In genomic region chr17:68199837-68200688, GRCh38 we compare ENCODE assay signal across 8 cellular contexts. TPM values are rescaled to one million over a fixed set of nuclear protein-coding genes. Genes with fewer than 3 reads are reported as not detected.
A peak's percentile ranks its signal among the peaks of the same experiment; 100 is the strongest.
DNase-seq lines count a peak whose midpoint lies in the region; TF ChIP-seq lines count a peak whose summit lies in the region.

No MANE protein-coding gene starts in this region.

- H3K4me2 ChIP-seq in parathyroid adenoma (ENCODE audit: low read length): peak overlapping the region; percentile 65

- H3K27ac ChIP-seq in duodenal mucosa (ENCODE audit: low read depth, low read length) (no peak overlapping the region), parathyroid adenoma (no peak overlapping the region)

- peaks cover 7% of the 10 kb centered on the region; the same call in 1 of the 2 replicates for H3K4me1 ChIP-seq in ES-I3 (ENCODE audit: insufficient read depth, low read length)
- peaks cover 10 to 41% of the 10 kb centered on the region in 2 donors for H3K4me1 ChIP-seq in duodenal mucosa (ENCODE audit: control insufficient read depth in 1 of 2, insufficient read depth in 2 of 2, low read length in 2 of 2)
- H3K4me1 ChIP-seq in parathyroid adenoma: no peaks in the 10 kb centered on the region

- peak overlapping the region; percentile 65 for H2AFZ ChIP-seq in parathyroid adenoma

- no peaks in the 10 kb centered on the region for H3K9me3 ChIP-seq in ES-I3 (ENCODE audit: control insufficient read depth, insufficient read depth, low read length)
- no peaks in the 10 kb centered on the region for H3K9me3 ChIP-seq in duodenal mucosa (ENCODE audit: control insufficient read depth in 1 of 2, low read length in 2 of 2)
- H3K9me3 ChIP-seq in parathyroid adenoma (ENCODE audit: control insufficient read depth, low read length): no peaks in the 10 kb centered on the region

- peaks cover 43 to 55% of the 10 kb centered on the region in 2 donors for H3K27me3 ChIP-seq in duodenal mucosa (ENCODE audit: control insufficient read depth in 1 of 2, insufficient read depth in 2 of 2, low read length in 2 of 2)
- H3K27me3 ChIP-seq in parathyroid adenoma (ENCODE audit: control insufficient read depth, insufficient read depth, low read length): peaks cover 3% of the 10 kb centered on the region

- DNase-seq in NCI-H69 (lab: John Stamatoyannopoulos, UW): peak; percentile 48
- no peak for DNase-seq in HCEC 1CT
- DNase-seq in DMS153 treated with DMSO at 0.1 percent for 48 hours (lab: John Stamatoyannopoulos, UW; ENCODE audit: unreplicated experiment): no peak
- DNase-seq in H4 (ENCODE audit: low spot score): no peak
- DNase-seq in mucosa of gallbladder (ENCODE audit: low spot score): no peak

- H3K36me3 ChIP-seq in ES-I3 (ENCODE audit: insufficient read depth, low read length) (no peaks in the 10 kb centered on the region), duodenal mucosa (ENCODE audit: control insufficient read depth in 1 of 2, insufficient read depth in 2 of 2, low read length in 2 of 2) (no peaks in the 10 kb centered on the region), parathyroid adenoma (ENCODE audit: control insufficient read depth, insufficient read depth, low read length) (no peaks in the 10 kb centered on the region)

- H3K9ac ChIP-seq in ES-I3 (ENCODE audit: low read depth, low read length): peak overlapping the region; percentile 29; the same call in 1 of the 2 replicates
- H3K9ac ChIP-seq in duodenal mucosa (ENCODE audit: low read depth in 1 of 2, low read length in 2 of 2): peak overlapping the region in 1 of 2 donors; percentile 47
- no peak overlapping the region for H3K9ac ChIP-seq in parathyroid adenoma

- TF ChIP-seq CTCF in parathyroid adenoma (IDR thresholded peaks at IDR 0.05): no peak

- H3K4me3 ChIP-seq in duodenal mucosa (ENCODE audit: low read depth in 1 of 2, low read length in 2 of 2) (peak overlapping the region; percentile 30 to 61), parathyroid adenoma (ENCODE audit: low read depth, low read length) (no peak overlapping the region)

- no peaks in the 10 kb centered on the region for H3K79me2 ChIP-seq in parathyroid adenoma

RNA-seq across cellular contexts. Expression of gene AMZ2, which starts 47.8 kb away (rescaled TPM):
- 180 and 190 TPM in 2 replicates for total RNA-seq in H4 (2014; rRNA removed; shearing (Covaris generic))
- total RNA-seq in mucosa of gallbladder: 64.7 TPM
